2 cellular contexts compared by ENCODE assay signal in the genomic region with DNA sequence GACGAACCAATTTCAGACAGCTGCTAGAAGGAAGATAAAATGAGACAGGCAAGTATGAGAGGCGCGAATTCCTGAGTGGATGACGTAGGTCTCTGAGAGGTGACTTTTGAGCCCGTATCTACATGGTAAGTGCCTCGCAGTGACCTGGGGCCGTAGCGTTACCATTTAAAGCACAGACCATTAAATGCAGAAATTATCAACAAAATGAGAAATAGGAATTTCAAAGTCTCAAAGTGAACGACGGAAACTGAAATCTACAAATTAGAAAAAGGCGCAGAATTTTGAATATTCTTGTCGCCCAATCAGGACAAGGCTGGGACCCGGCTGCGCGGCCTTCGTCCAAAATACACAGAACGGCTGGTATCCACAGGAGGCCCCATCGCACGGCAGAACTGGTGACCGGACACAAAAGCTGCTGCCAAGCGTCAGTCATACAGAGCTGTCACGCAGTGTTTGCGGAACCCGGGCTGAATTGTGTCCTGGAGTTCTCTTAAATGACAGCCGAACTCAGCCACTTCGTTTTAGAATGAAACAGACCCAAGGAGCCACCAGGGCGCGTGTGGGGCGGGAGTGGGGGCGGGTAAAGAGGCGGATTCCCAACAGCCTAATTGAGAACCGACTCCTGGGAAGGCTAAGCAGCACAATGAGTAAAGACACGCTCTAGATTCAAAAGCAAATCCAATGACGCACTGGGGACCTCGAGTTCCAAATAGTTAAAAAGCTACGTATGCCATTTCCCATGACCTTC.
A peak's percentile ranks its signal among the peaks of the same experiment; 100 is the strongest.
TF ChIP-seq lines count a peak whose summit lies in the region.

No MANE protein-coding gene starts in this region.

TF ChIP-seq in HEK293, 187 proteins besides CTCF, POLR2A, EP300 and RAD21 (continued from another document and continues in another):
- TF ChIP-seq, protein P1, sequence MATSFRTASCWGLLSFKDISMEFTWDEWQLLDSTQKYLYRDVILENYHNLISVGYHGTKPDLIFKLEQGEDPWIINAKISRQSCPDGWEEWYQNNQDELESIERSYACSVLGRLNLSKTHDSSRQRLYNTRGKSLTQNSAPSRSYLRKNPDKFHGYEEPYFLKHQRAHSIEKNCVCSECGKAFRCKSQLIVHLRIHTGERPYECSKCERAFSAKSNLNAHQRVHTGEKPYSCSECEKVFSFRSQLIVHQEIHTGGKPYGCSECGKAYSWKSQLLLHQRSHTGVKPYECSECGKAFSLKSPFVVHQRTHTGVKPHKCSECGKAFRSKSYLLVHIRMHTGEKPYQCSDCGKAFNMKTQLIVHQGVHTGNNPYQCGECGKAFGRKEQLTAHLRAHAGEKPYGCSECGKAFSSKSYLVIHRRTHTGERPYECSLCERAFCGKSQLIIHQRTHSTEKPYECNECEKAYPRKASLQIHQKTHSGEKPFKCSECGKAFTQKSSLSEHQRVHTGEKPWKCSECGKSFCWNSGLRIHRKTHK (tag by site-specific recombination; IDR thresholded peaks at IDR 0.05) = no peak
- no peak for TF ChIP-seq ZNF391 (tag by site-specific recombination; IDR thresholded peaks at IDR 0.05; ENCODE audit: borderline replicate concordance, low read depth)
- TF ChIP-seq ZNF76 (tag by site-specific recombination; IDR thresholded peaks at IDR 0.05; ENCODE audit: borderline replicate concordance, low read depth) = peak; percentile 72
- no peak for TF ChIP-seq ZNF292 (tag by site-specific recombination; IDR thresholded peaks at IDR 0.05; ENCODE audit: borderline replicate concordance, low read depth)
- no peak for TF ChIP-seq ZNF155 (tag by site-specific recombination; IDR thresholded peaks at IDR 0.05)
- TF ChIP-seq, protein P2, sequence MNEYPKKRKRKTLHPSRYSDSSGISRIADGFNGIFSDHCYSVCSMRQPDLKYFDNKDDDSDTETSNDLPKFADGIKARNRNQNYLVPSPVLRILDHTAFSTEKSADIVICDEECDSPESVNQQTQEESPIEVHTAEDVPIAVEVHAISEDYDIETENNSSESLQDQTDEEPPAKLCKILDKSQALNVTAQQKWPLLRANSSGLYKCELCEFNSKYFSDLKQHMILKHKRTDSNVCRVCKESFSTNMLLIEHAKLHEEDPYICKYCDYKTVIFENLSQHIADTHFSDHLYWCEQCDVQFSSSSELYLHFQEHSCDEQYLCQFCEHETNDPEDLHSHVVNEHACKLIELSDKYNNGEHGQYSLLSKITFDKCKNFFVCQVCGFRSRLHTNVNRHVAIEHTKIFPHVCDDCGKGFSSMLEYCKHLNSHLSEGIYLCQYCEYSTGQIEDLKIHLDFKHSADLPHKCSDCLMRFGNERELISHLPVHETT (tag by site-specific recombination; IDR thresholded peaks at IDR 0.05) = peak; percentile 40
- TF ChIP-seq ZNF701 (tag by site-specific recombination; IDR thresholded peaks at IDR 0.05) = no peak
- TF ChIP-seq, protein P3, sequence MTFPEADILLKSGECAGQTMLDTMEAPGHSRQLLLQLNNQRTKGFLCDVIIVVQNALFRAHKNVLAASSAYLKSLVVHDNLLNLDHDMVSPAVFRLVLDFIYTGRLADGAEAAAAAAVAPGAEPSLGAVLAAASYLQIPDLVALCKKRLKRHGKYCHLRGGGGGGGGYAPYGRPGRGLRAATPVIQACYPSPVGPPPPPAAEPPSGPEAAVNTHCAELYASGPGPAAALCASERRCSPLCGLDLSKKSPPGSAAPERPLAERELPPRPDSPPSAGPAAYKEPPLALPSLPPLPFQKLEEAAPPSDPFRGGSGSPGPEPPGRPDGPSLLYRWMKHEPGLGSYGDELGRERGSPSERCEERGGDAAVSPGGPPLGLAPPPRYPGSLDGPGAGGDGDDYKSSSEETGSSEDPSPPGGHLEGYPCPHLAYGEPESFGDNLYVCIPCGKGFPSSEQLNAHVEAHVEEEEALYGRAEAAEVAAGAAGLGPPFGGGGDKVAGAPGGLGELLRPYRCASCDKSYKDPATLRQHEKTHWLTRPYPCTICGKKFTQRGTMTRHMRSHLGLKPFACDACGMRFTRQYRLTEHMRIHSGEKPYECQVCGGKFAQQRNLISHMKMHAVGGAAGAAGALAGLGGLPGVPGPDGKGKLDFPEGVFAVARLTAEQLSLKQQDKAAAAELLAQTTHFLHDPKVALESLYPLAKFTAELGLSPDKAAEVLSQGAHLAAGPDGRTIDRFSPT (tag by site-specific recombination; IDR thresholded peaks at IDR 0.05) = no peak
- TF ChIP-seq ZNF335 (tag by site-specific recombination; conservative IDR thresholded peaks at IDR 0.05) = peak; percentile 98
- TF ChIP-seq OVOL3 (tag by site-specific recombination; IDR thresholded peaks at IDR 0.05) = no peak
- peak; percentile 68; the same call in 1 of the 2 replicates for TF ChIP-seq ZBTB17 (tag by site-specific recombination; IDR thresholded peaks at IDR 0.05)
- no peak for TF ChIP-seq ZNF16 (tag by site-specific recombination; IDR thresholded peaks at IDR 0.05; ENCODE audit: low read depth)
- no peak for TF ChIP-seq ZNF37A (tag by site-specific recombination; IDR thresholded peaks at IDR 0.05)
- TF ChIP-seq, protein P4, sequence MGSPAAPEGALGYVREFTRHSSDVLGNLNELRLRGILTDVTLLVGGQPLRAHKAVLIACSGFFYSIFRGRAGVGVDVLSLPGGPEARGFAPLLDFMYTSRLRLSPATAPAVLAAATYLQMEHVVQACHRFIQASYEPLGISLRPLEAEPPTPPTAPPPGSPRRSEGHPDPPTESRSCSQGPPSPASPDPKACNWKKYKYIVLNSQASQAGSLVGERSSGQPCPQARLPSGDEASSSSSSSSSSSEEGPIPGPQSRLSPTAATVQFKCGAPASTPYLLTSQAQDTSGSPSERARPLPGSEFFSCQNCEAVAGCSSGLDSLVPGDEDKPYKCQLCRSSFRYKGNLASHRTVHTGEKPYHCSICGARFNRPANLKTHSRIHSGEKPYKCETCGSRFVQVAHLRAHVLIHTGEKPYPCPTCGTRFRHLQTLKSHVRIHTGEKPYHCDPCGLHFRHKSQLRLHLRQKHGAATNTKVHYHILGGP (tag by site-specific recombination; IDR thresholded peaks at IDR 0.05) = no peak
- no peak for TF ChIP-seq ZNF274 (IDR thresholded peaks at IDR 0.05; ENCODE audit: low read length)
- no peak for TF ChIP-seq ZNF274 (tag by site-specific recombination; IDR thresholded peaks at IDR 0.05; ENCODE audit: borderline replicate concordance)
- TF ChIP-seq, protein P5, sequence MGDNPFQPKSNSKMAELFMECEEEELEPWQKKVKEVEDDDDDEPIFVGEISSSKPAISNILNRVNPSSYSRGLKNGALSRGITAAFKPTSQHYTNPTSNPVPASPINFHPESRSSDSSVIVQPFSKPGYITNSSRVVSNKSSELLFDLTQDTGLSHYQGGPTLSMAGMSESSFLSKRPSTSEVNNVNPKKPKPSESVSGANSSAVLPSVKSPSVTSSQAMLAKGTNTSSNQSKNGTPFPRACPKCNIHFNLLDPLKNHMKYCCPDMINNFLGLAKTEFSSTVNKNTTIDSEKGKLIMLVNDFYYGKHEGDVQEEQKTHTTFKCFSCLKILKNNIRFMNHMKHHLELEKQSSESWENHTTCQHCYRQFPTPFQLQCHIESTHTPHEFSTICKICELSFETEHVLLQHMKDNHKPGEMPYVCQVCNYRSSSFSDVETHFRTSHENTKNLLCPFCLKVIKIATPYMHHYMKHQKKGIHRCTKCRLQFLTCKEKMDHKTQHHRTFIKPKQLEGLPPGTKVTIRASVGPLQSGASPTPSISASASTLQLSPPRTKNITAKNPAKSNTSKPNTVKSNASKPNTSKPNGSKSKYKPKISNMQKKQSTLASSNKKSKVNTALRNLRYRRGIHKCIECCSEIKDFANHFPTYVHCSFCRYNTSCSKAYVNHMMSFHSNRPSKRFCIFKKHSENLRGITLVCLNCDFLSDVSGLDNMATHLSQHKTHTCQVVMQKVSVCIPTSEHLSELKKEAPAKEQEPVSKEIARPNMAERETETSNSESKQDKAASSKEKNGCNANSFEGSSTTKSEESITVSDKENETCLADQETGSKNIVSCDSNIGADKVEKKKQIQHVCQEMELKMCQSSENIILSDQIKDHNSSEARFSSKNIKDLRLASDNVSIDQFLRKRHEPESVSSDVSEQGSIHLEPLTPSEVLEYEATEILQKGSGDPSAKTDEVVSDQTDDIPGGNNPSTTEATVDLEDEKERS (tag by site-specific recombination; IDR thresholded peaks at IDR 0.05) = no peak

TF ChIP-seq in HepG2, 621 proteins besides CTCF, POLR2A, EP300 and RAD21 (continued from another document and continues in another):
- TF ChIP-seq, protein P6, sequence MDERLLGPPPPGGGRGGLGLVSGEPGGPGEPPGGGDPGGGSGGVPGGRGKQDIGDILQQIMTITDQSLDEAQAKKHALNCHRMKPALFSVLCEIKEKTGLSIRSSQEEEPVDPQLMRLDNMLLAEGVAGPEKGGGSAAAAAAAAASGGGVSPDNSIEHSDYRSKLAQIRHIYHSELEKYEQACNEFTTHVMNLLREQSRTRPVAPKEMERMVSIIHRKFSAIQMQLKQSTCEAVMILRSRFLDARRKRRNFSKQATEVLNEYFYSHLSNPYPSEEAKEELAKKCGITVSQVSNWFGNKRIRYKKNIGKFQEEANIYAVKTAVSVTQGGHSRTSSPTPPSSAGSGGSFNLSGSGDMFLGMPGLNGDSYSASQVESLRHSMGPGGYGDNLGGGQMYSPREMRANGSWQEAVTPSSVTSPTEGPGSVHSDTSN (CRISPR knock-in tag; IDR thresholded peaks at IDR 0.05) = peak; percentile 27; the same call in 1 of the 2 replicates
- no peak for TF ChIP-seq RBAK (CRISPR knock-in tag; IDR thresholded peaks at IDR 0.05)
- TF ChIP-seq ZNF790 (CRISPR knock-in tag; IDR thresholded peaks at IDR 0.05; ENCODE audit: borderline replicate concordance) = 0 out of 2 replicates have a peak, but pooled peaks have one; percentile 16
- peak; percentile 60; the same call in 1 of the 2 replicates for TF ChIP-seq ZFP82 (CRISPR knock-in tag; IDR thresholded peaks at IDR 0.05; ENCODE audit: borderline replicate concordance)
- no peak for TF ChIP-seq ZNF333 (CRISPR knock-in tag; IDR thresholded peaks at IDR 0.05; ENCODE audit: borderline replicate concordance)
- TF ChIP-seq MTF1 (CRISPR knock-in tag; IDR thresholded peaks at IDR 0.05) = 0 out of 2 replicates have a peak, but pooled peaks have one; percentile 4
- peak; percentile 42 for TF ChIP-seq ASH2L (IDR thresholded peaks at IDR 0.05; ENCODE audit: insufficient read length, low read depth, low read length)
- TF ChIP-seq POLR2G (IDR thresholded peaks at IDR 0.05; ENCODE audit: low read depth, low read length) = peak; percentile 86
- TF ChIP-seq, protein P7, sequence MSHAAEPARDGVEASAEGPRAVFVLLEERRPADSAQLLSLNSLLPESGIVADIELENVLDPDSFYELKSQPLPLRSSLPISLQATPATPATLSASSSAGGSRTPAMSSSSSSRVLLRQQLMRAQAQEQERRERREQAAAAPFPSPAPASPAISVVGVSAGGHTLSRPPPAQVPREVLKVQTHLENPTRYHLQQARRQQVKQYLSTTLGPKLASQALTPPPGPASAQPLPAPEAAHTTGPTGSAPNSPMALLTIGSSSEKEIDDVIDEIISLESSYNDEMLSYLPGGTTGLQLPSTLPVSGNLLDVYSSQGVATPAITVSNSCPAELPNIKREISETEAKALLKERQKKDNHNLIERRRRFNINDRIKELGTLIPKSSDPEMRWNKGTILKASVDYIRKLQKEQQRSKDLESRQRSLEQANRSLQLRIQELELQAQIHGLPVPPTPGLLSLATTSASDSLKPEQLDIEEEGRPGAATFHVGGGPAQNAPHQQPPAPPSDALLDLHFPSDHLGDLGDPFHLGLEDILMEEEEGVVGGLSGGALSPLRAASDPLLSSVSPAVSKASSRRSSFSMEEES (CRISPR knock-in tag; IDR thresholded peaks at IDR 0.05) = 0 out of 2 replicates have a peak, but pooled peaks have one; percentile 14
- no peak for TF ChIP-seq AKAP8 (CRISPR knock-in tag; IDR thresholded peaks at IDR 0.05)
- peak; percentile 48; the same call in 1 of the 2 replicates for TF ChIP-seq SPEN (CRISPR knock-in tag; IDR thresholded peaks at IDR 0.05; ENCODE audit: low read depth)
- no peak for TF ChIP-seq PAWR (CRISPR knock-in tag; IDR thresholded peaks at IDR 0.05; ENCODE audit: borderline replicate concordance)
- TF ChIP-seq KDM3A (CRISPR knock-in tag; IDR thresholded peaks at IDR 0.05; ENCODE audit: low read depth) = no peak
- 0 out of 2 replicates have a peak, but pooled peaks have one; percentile 43 for TF ChIP-seq SMAD1 (CRISPR knock-in tag; IDR thresholded peaks at IDR 0.05; ENCODE audit: borderline replicate concordance, low read depth)
- no peak for TF ChIP-seq ZMYM2 (CRISPR knock-in tag; IDR thresholded peaks at IDR 0.05)
- no peak for TF ChIP-seq PCBP2 (optimal IDR thresholded peaks at IDR 0.05; ENCODE audit: low read depth, low read length, poor library complexity, severe bottlenecking)
- peak; percentile 23; the same call in 1 of the 2 replicates for TF ChIP-seq ZC3H13 (CRISPR knock-in tag; IDR thresholded peaks at IDR 0.05)
- no peak; the same call in 1 of the 2 replicates for TF ChIP-seq FOXA3 (CRISPR knock-in tag; IDR thresholded peaks at IDR 0.05)
- TF ChIP-seq, protein P8, sequence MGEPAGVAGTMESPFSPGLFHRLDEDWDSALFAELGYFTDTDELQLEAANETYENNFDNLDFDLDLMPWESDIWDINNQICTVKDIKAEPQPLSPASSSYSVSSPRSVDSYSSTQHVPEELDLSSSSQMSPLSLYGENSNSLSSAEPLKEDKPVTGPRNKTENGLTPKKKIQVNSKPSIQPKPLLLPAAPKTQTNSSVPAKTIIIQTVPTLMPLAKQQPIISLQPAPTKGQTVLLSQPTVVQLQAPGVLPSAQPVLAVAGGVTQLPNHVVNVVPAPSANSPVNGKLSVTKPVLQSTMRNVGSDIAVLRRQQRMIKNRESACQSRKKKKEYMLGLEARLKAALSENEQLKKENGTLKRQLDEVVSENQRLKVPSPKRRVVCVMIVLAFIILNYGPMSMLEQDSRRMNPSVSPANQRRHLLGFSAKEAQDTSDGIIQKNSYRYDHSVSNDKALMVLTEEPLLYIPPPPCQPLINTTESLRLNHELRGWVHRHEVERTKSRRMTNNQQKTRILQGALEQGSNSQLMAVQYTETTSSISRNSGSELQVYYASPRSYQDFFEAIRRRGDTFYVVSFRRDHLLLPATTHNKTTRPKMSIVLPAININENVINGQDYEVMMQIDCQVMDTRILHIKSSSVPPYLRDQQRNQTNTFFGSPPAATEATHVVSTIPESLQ (CRISPR knock-in tag; conservative IDR thresholded peaks at IDR 0.05) = no peak
- TF ChIP-seq ZC3H4 (CRISPR knock-in tag; IDR thresholded peaks at IDR 0.05; ENCODE audit: borderline replicate concordance) = peak; percentile 99
- TF ChIP-seq, protein P9, sequence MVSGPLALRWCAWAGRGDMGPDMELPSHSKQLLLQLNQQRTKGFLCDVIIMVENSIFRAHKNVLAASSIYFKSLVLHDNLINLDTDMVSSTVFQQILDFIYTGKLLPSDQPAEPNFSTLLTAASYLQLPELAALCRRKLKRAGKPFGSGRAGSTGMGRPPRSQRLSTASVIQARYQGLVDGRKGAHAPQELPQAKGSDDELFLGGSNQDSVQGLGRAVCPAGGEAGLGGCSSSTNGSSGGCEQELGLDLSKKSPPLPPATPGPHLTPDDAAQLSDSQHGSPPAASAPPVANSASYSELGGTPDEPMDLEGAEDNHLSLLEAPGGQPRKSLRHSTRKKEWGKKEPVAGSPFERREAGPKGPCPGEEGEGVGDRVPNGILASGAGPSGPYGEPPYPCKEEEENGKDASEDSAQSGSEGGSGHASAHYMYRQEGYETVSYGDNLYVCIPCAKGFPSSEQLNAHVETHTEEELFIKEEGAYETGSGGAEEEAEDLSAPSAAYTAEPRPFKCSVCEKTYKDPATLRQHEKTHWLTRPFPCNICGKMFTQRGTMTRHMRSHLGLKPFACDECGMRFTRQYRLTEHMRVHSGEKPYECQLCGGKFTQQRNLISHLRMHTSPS (CRISPR knock-in tag; IDR thresholded peaks at IDR 0.05; ENCODE audit: low read depth) = no peak
- TF ChIP-seq ZNF550 (CRISPR knock-in tag; IDR thresholded peaks at IDR 0.05; ENCODE audit: borderline replicate concordance) = no peak
- TF ChIP-seq CC2D1A (CRISPR knock-in tag; IDR thresholded peaks at IDR 0.05) = no peak
- TF ChIP-seq RXRA (CRISPR knock-in tag; IDR thresholded peaks at IDR 0.05) = no peak
